In genomic region chr5:59768204-59769040, GRCh38 we compare ENCODE assay signal across 9 cellular contexts.
DNase-seq lines count a peak whose midpoint lies in the region; ATAC-seq, FAIRE-seq and TF ChIP-seq lines count a peak whose summit lies in the region.
"Had no signal": no experiment of that assay in that cellular context is flagged by ENCODE, and none has a peak within 500 bp of the region (broad histone marks: within the 10 kb centered on the region; RNA-seq: fewer than 3 reads in every experiment).

No MANE protein-coding gene starts in this region.

- BruUV-seq in endothelial cell of umbilical vein (replicated peaks; lab: Mats Ljungman, UMichigan), result TSS peak; percentile 53

- H3K9ac ChIP-seq in endothelial cell of umbilical vein (replicated peaks; ENCODE audit: extremely low read depth, insufficient read depth, low read length), result peak overlapping the region; percentile 96

- H3K9me3 ChIP-seq in endothelial cell of umbilical vein (replicated peaks; ENCODE audit: control insufficient read depth, insufficient read depth, low read length) (no peaks in the 10 kb centered on the region), mesodermal cell (ENCODE audit: control insufficient read depth, low read length) (no peaks in the 10 kb centered on the region), testis (no peaks in the 10 kb centered on the region)

- dilution Hi-C loops in endothelial cell of umbilical vein (cut with MboI; ENCODE audit: extremely low pct_ligation_motif_present, low sequenced_read_pairs), result no loop called here

- in situ Hi-C loops in KBM-7 (cut with MboI; ENCODE audit: low pct_unique_long_range_greater_than_20kb, low sequenced_read_pairs), result no loop called here

- CTCF ChIA-PET in activated CD8-positive, alpha-beta T cell treated with anti-CD3 and anti-CD28 coated beads for 36 hours (lab: Charles Lee), result interaction anchor here (1.4 kb wide), 1 partner anchor 32 kb away, joined by 4 read pairs; no protein-coding TSS in a partner anchor
- CTCF ChIA-PET in activated CD8-positive, alpha-beta T cell treated with anti-CD3 and anti-CD28 coated beads, Interleukin-2, amount 10 ng/mL, durations not matched to agents 7 days and 5 days (lab: Charles Lee), result no interaction called here
- CTCF ChIA-PET in T-cell (lab: Charles Lee), result no interaction called here
- CTCF ChIA-PET in endothelial cell of umbilical vein (lab: Charles Lee), result interaction anchor here (1.0 to 2.0 kb wide), 12 partner anchors 9 to 580 kb away, joined by 3 to 8 read pairs (median 3); no protein-coding TSS in a partner anchor

- TF ChIP-seq CTCF in activated CD8-positive, alpha-beta T cell treated with anti-CD3 and anti-CD28 coated beads for 36 hours (IDR thresholded peaks at IDR 0.05), result no peak
- TF ChIP-seq CTCF in endothelial cell of umbilical vein (IDR thresholded peaks at IDR 0.05; ENCODE audit: extremely low read depth in 1 of 2, insufficient read depth in 1 of 2, low read depth in 1 of 2, low read length in 2 of 2) (no peak), testis (IDR thresholded peaks at IDR 0.05) (no peak)

- H3K27ac Mint-ChIP-seq in activated CD8-positive, alpha-beta T cell treated with anti-CD3 and anti-CD28 coated beads for 36 hours, result no peak overlapping the region
- H3K27ac Mint-ChIP-seq in activated CD8-positive, alpha-beta T cell treated with anti-CD3 and anti-CD28 coated beads, Interleukin-2, amount 10 ng/mL, durations not matched to agents 7 days and 5 days, result no peak overlapping the region
- H3K27ac Mint-ChIP-seq in T-cell, result peak overlapping the region in 1 of 2 donors; percentile 48

- H3K27me3 Mint-ChIP-seq in activated CD8-positive, alpha-beta T cell treated with anti-CD3 and anti-CD28 coated beads for 36 hours, result peaks cover 36% of the 10 kb centered on the region
- H3K27me3 Mint-ChIP-seq in activated CD8-positive, alpha-beta T cell treated with anti-CD3 and anti-CD28 coated beads, Interleukin-2, amount 10 ng/mL, durations not matched to agents 7 days and 5 days (ENCODE audit: low read depth), result peaks cover 38% of the 10 kb centered on the region
- peaks cover 28 to 29% of the 10 kb centered on the region in 2 donors for H3K27me3 Mint-ChIP-seq in T-cell

- H3K79me2 ChIP-seq in endothelial cell of umbilical vein (ENCODE audit: control insufficient read depth, insufficient read depth, low read length), result peaks cover 45% of the 10 kb centered on the region

- FAIRE-seq in endothelial cell of umbilical vein (lab: Jason Lieb, UNC), result peak; percentile 74

- H3K27me3 ChIP-seq in endothelial cell of umbilical vein (ENCODE audit: control insufficient read depth in 2 of 2, insufficient read depth in 2 of 2, low read length in 2 of 2) (no peaks in the 10 kb centered on the region), testis (no peaks in the 10 kb centered on the region)

- peak overlapping the region; percentile 36 for H3K4me3 Mint-ChIP-seq in activated CD8-positive, alpha-beta T cell treated with anti-CD3 and anti-CD28 coated beads for 36 hours
- no peak overlapping the region for H3K4me3 Mint-ChIP-seq in activated CD8-positive, alpha-beta T cell treated with anti-CD3 and anti-CD28 coated beads, Interleukin-2, amount 10 ng/mL, durations not matched to agents 7 days and 5 days
- peak overlapping the region; percentile 66 to 80 (median 73) for H3K4me3 Mint-ChIP-seq in T-cell

- TF ChIP-seq POLR2A in endothelial cell of umbilical vein (IDR thresholded peaks at IDR 0.05; ENCODE audit: low read depth, low read length) (no peak), testis (IDR thresholded peaks at IDR 0.05) (no peak)

- H3K27ac ChIP-seq in endothelial cell of umbilical vein (ENCODE audit: insufficient read depth, low read depth, low read length) (peak overlapping the region; percentile 86), mesodermal cell (ENCODE audit: low read depth, low read length, severe bottlenecking) (no peak overlapping the region), testis (no peak overlapping the region)

- no peaks in the 10 kb centered on the region for H3K9me3 Mint-ChIP-seq in activated CD8-positive, alpha-beta T cell treated with anti-CD3 and anti-CD28 coated beads for 36 hours
- H3K9me3 Mint-ChIP-seq in activated CD8-positive, alpha-beta T cell treated with anti-CD3 and anti-CD28 coated beads, Interleukin-2, amount 10 ng/mL, durations not matched to agents 7 days and 5 days (ENCODE audit: insufficient read depth), result no peaks in the 10 kb centered on the region
- H3K9me3 Mint-ChIP-seq in T-cell, result no peaks in the 10 kb centered on the region

- H3K36me3 Mint-ChIP-seq in activated CD8-positive, alpha-beta T cell treated with anti-CD3 and anti-CD28 coated beads for 36 hours (ENCODE audit: low read depth), result no peaks in the 10 kb centered on the region
- no peaks in the 10 kb centered on the region for H3K36me3 Mint-ChIP-seq in activated CD8-positive, alpha-beta T cell treated with anti-CD3 and anti-CD28 coated beads, Interleukin-2, amount 10 ng/mL, durations not matched to agents 7 days and 5 days (ENCODE audit: low read depth)
- no peaks in the 10 kb centered on the region for H3K36me3 Mint-ChIP-seq in T-cell

- DNase-seq in activated CD8-positive, alpha-beta T cell treated with anti-CD3 and anti-CD28 coated beads for 36 hours, result peak; percentile 56
- DNase-seq in activated CD8-positive, alpha-beta T cell treated with anti-CD3 and anti-CD28 coated beads, Interleukin-2, amount 10 ng/mL, durations not matched to agents 7 days and 5 days, result no peak
- DNase-seq in KBM-7 (peak; percentile 66), T-cell (peak in 22 of 34 experiments; percentile 2 to 27 (median 7)), endothelial cell of umbilical vein (ENCODE audit: low read depth, low spot score) (peak; percentile 94), testis (peak; percentile 67), NOMO-1 (lab: John Stamatoyannopoulos, UW; ENCODE audit: unreplicated experiment in 2 of 2) (no peak)
- DNase-seq: DND-41 had no signal

- no peaks in the 10 kb centered on the region for H3K36me3 ChIP-seq in endothelial cell of umbilical vein (ENCODE audit: control insufficient read depth in 2 of 2, extremely low read depth in 1 of 2, insufficient read depth in 2 of 2, low read length in 2 of 2)
- no peaks in the 10 kb centered on the region for H3K36me3 ChIP-seq in mesodermal cell (ENCODE audit: control insufficient read depth, insufficient read depth, low read length)
- no peaks in the 10 kb centered on the region for H3K36me3 ChIP-seq in testis (ENCODE audit: low read depth, missing control alignments)

- H3K4me1 ChIP-seq in endothelial cell of umbilical vein (ENCODE audit: control insufficient read depth, extremely low read depth, insufficient read depth, low read length) (peaks cover 48% of the 10 kb centered on the region), mesodermal cell (ENCODE audit: control insufficient read depth, insufficient read depth, low read length, poor library complexity, severe bottlenecking) (peaks cover 4% of the 10 kb centered on the region), testis (peaks cover 6% of the 10 kb centered on the region)

- H3K4me3 ChIP-seq in endothelial cell of umbilical vein (replicated peaks in 1 of 3; ENCODE audit: insufficient read depth in 1 of 3, low read depth in 1 of 3, low read length in 3 of 3) (peak overlapping the region; percentile 56 to 92 (median 59)), mesodermal cell (ENCODE audit: extremely low read depth, insufficient read depth, low read length, poor library complexity, severe bottlenecking) (peak overlapping the region; percentile 38), testis (peak overlapping the region; percentile 29 to 37)

- H3K4me1 Mint-ChIP-seq in activated CD8-positive, alpha-beta T cell treated with anti-CD3 and anti-CD28 coated beads for 36 hours (ENCODE audit: low read depth), result peaks cover 5% of the 10 kb centered on the region
- no peaks in the 10 kb centered on the region for H3K4me1 Mint-ChIP-seq in activated CD8-positive, alpha-beta T cell treated with anti-CD3 and anti-CD28 coated beads, Interleukin-2, amount 10 ng/mL, durations not matched to agents 7 days and 5 days (ENCODE audit: low read depth)
- H3K4me1 Mint-ChIP-seq in T-cell, result peaks cover 11 to 16% (median 11%) of the 10 kb centered on the region in 3 donors

- H3K4me2 ChIP-seq in endothelial cell of umbilical vein (ENCODE audit: insufficient read depth, low read length), result peak overlapping the region; percentile 97

- ATAC-seq in activated CD8-positive, alpha-beta T cell treated with anti-CD3 and anti-CD28 coated beads for 36 hours, result peak; percentile 87
- no peak for ATAC-seq in activated CD8-positive, alpha-beta T cell treated with anti-CD3 and anti-CD28 coated beads, Interleukin-2, amount 10 ng/mL, durations not matched to agents 7 days and 5 days
- peak; percentile 37 to 75 (median 45) for ATAC-seq in T-cell (replicated peaks in 1 of 4)

- peak overlapping the region; percentile 55 for H2AFZ ChIP-seq in endothelial cell of umbilical vein (ENCODE audit: low read depth, low read length)

- POLR2A ChIA-PET in activated CD8-positive, alpha-beta T cell treated with anti-CD3 and anti-CD28 coated beads for 36 hours (lab: Charles Lee), result no interaction called here
- POLR2A ChIA-PET in activated CD8-positive, alpha-beta T cell treated with anti-CD3 and anti-CD28 coated beads, Interleukin-2, amount 10 ng/mL, durations not matched to agents 7 days and 5 days (lab: Charles Lee), result interaction anchor here (0.6 kb wide), 1 partner anchor 18 kb away, joined by 3 read pairs; no protein-coding TSS in a partner anchor
- POLR2A ChIA-PET in T-cell (lab: Charles Lee) (no interaction called here), endothelial cell of umbilical vein (lab: Charles Lee) (no interaction called here)

- no peaks in the 10 kb centered on the region for H4K20me1 ChIP-seq in endothelial cell of umbilical vein (replicated peaks; ENCODE audit: control insufficient read depth, extremely low read depth, insufficient read depth, low read length)

- no peaks in the 10 kb centered on the region for H3K9me1 ChIP-seq in endothelial cell of umbilical vein (replicated peaks; ENCODE audit: control insufficient read depth, extremely low read depth, insufficient read depth, low read length)

- 17 to 18% methylated on average over 25 to 31 of the region's 38 CpGs for WGBS in mesodermal cell (ENCODE audit: insufficient coverage in 2 of 2), 2 experiments
- WGBS in testis, 2 donors, result 2% methylated on average over 36 to 37 of the region's 38 CpGs

- intact Hi-C loops in activated CD8-positive, alpha-beta T cell treated with anti-CD3 and anti-CD28 coated beads for 36 hours (cut with micrococcal nuclease), result no loop called here
- intact Hi-C loops in endothelial cell of umbilical vein (cut with micrococcal nuclease), result loop anchor here (1.0 to 5.0 kb wide), 5 partner anchors 8 to 481 kb away; no protein-coding TSS in a partner anchor
- intact Hi-C loops in testis (cut with DNase I; ENCODE audit: low total_unique reads), result no loop called here

TF ChIP-seq in endothelial cell of umbilical vein, 7 proteins besides CTCF, POLR2A, EP300 and RAD21 (continues in another document):
- peak; percentile 13 for TF ChIP-seq POLR2AphosphoS5 (IDR thresholded peaks at IDR 0.05; ENCODE audit: insufficient read depth, low read depth, low read length)
- peak; percentile 13 for TF ChIP-seq GATA2 (IDR thresholded peaks at IDR 0.05; ENCODE audit: insufficient read depth, insufficient read length, low read depth, low read length)
- no peak for TF ChIP-seq EZH2 (IDR thresholded peaks at IDR 0.05; ENCODE audit: borderline replicate concordance, low read depth, low read length, severe bottlenecking)
- TF ChIP-seq MYC (IDR thresholded peaks at IDR 0.05; ENCODE audit: low read depth, low read length), result peak; percentile 77

Comparison
In these comparisons a context has a peak if more than half of its experiments do, and no peak if none do; other contexts are left out.
1. DNase-seq: peak in activated CD8-positive, alpha-beta T cell treated with anti-CD3 and anti-CD28 coated beads for 36 hours (single experiment), KBM-7 (single experiment), T-cell (22 of 34), endothelial cell of umbilical vein (single experiment) and testis (single experiment); none in activated CD8-positive, alpha-beta T cell treated with anti-CD3 and anti-CD28 coated beads, Interleukin-2, amount 10 ng/mL, durations not matched to agents 7 days and 5 days (single experiment) and NOMO-1 (0 of 2).
2. CTCF ChIA-PET loops: an anchor here in activated CD8-positive, alpha-beta T cell treated with anti-CD3 and anti-CD28 coated beads for 36 hours (1.4 kb wide) and endothelial cell of umbilical vein (1.0 to 2.0 kb wide); none called in activated CD8-positive, alpha-beta T cell treated with anti-CD3 and anti-CD28 coated beads, Interleukin-2, amount 10 ng/mL, durations not matched to agents 7 days and 5 days and T-cell.
3. Peak in every context shown above with its lines, with median percentiles within 50 percentile points of each other: H3K4me3 ChIP-seq.